Comparison of ENCODE assay signal across 1 cellular context in genomic region chr17:63696381-63696961, GRCh38.
TF ChIP-seq lines count a peak whose summit lies in the region.

No MANE protein-coding gene starts in this region.

TF ChIP-seq in HCT116, 20 proteins besides CTCF, POLR2A, EP300 and RAD21:
- no peak for TF ChIP-seq EZH2 (IDR thresholded peaks at IDR 0.05)
- TF ChIP-seq SIN3A (IDR thresholded peaks at IDR 0.05; ENCODE audit: low read depth) = no peak
- no peak for TF ChIP-seq TCF7L2 (IDR thresholded peaks at IDR 0.05; ENCODE audit: borderline replicate concordance, extremely low read depth, insufficient read depth, insufficient read length)
- no peak for TF ChIP-seq JUND (IDR thresholded peaks at IDR 0.05)
- TF ChIP-seq POLR2AphosphoS5 (IDR thresholded peaks at IDR 0.05; ENCODE audit: low read depth, low read length) = no peak; the same call in 1 of the 2 replicates
- no peak for TF ChIP-seq ELF1 (IDR thresholded peaks at IDR 0.05; ENCODE audit: borderline replicate concordance, low read depth)
- TF ChIP-seq CBX3 (IDR thresholded peaks at IDR 0.05; ENCODE audit: low read depth) = no peak
- TF ChIP-seq EZH2phosphoT487 (IDR thresholded peaks at IDR 0.05; ENCODE audit: borderline replicate concordance) = no peak
- TF ChIP-seq EGR1 (IDR thresholded peaks at IDR 0.05; ENCODE audit: low read depth) = no peak
- no peak for TF ChIP-seq MAX (IDR thresholded peaks at IDR 0.05)
- TF ChIP-seq CEBPB (IDR thresholded peaks at IDR 0.05; ENCODE audit: low read depth) = no peak
- TF ChIP-seq YY1 (IDR thresholded peaks at IDR 0.05; ENCODE audit: extremely low read depth, insufficient replicate concordance, low read depth, low read length) = no peak
TF ChIP-seq in HCT116: peak in this region for 0.
